9 cellular contexts compared by ENCODE assay signal in the genomic region with DNA sequence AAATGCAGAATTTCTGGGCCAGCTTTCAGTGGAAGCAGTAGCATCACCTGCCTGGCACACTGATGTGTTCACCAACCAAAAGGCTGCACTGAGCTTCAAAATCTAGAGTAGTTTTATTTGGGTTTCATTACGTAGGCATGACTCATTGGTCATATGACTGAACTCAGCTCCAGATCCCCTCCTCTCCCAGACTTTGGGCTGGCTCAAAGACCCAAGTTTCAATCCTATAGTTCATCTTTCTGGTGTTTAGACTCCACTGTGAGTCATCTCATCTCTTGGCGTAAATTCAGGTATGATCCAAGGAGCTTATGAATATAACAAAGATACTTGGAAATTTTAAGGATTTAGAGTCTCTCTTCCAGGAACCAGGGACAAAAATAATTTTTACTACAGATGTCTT. TPM values are rescaled to one million over a fixed set of nuclear protein-coding genes. Genes with fewer than 3 reads are reported as not detected.
DNase-seq lines count a peak whose midpoint lies in the region; ATAC-seq and TF ChIP-seq lines count a peak whose summit lies in the region.
"Had no signal": no experiment of that assay in that cellular context is flagged by ENCODE, and none has a peak within 500 bp of the region (broad histone marks: within the 10 kb centered on the region; RNA-seq: fewer than 3 reads in every experiment).

No MANE protein-coding gene starts in this region.

- no peaks in the 10 kb centered on the region for H3K9me3 ChIP-seq in uterus

- no peak for TF ChIP-seq POLR2A in uterus (IDR thresholded peaks at IDR 0.05)

- POLR2A ChIA-PET in activated B cell treated with CpG ODN at 0.5 μM for 24 hours (lab: Charles Lee): interaction anchor here (2.0 kb wide), 1 partner anchor 18 kb away, joined by 5 read pairs; no protein-coding TSS in a partner anchor

- H3K4me3 Mint-ChIP-seq in activated B cell treated with CpG ODN at 0.5 μM for 24 hours: no peak overlapping the region
- H3K4me3 Mint-ChIP-seq: neural crest cell had no signal

- peak overlapping the region; percentile 42 for H3K27ac Mint-ChIP-seq in activated B cell treated with CpG ODN at 0.5 μM for 24 hours

- no peak for TF ChIP-seq CTCF in activated B cell treated with CpG ODN at 0.5 μM for 24 hours (IDR thresholded peaks at IDR 0.05)
- TF ChIP-seq CTCF in uterus (IDR thresholded peaks at IDR 0.05): no peak

- CTCF ChIA-PET in activated B cell treated with CpG ODN at 0.5 μM for 24 hours (lab: Charles Lee): no interaction called here

- H3K27me3 ChIP-seq in uterus: no peaks in the 10 kb centered on the region

- no peaks in the 10 kb centered on the region for H3K9me3 Mint-ChIP-seq in activated B cell treated with CpG ODN at 0.5 μM for 24 hours
- H3K9me3 Mint-ChIP-seq: neural crest cell had no signal

- no peak overlapping the region for H3K4me3 ChIP-seq in uterus

- ATAC-seq in left ventricle myocardium superior (peak; percentile 50), Right ventricle myocardium inferior (no peak), activated B cell treated with CpG ODN at 0.5 μM for 24 hours (ENCODE audit: low read depth) (no peak), GM19452 (IDR thresholded peaks at IDR 0.05; ENCODE audit: unreplicated experiment) (no peak)

- intact Hi-C loops in left ventricle myocardium superior (cut with micrococcal nuclease): no loop called here
- intact Hi-C loops in Right ventricle myocardium inferior (cut with DNase I): no loop called here
- intact Hi-C loops in activated B cell treated with CpG ODN at 0.5 μM for 24 hours (cut with micrococcal nuclease): no loop called here
- intact Hi-C loops in uterus (cut with DNase I; ENCODE audit: low total_unique reads): no loop called here

- H3K36me3 ChIP-seq in uterus: no peaks in the 10 kb centered on the region

- H3K27me3 Mint-ChIP-seq in activated B cell treated with CpG ODN at 0.5 μM for 24 hours: no peaks in the 10 kb centered on the region

- DNase-seq in left ventricle myocardium superior: no peak
- DNase-seq in Right ventricle myocardium inferior (ENCODE audit: missing footprints): no peak
- DNase-seq in activated B cell treated with CpG ODN at 0.5 μM for 24 hours: no peak
- peak; percentile 98 for DNase-seq in iris pigment epithelial cell (ENCODE audit: low read depth)
- peak; percentile 40 to 75 for DNase-seq in uterus
- no peak for DNase-seq in activated effector memory CD4-positive, alpha-beta T cell treated with Interleukin-2 at 50 U/mL for 16 hours
- no peak for DNase-seq in NCI-H1105 (lab: John Stamatoyannopoulos, UW)

- peaks cover 8% of the 10 kb centered on the region for H3K4me1 Mint-ChIP-seq in activated B cell treated with CpG ODN at 0.5 μM for 24 hours

- peaks cover 0 to 10% of the 10 kb centered on the region in 2 donors for H3K4me1 ChIP-seq in uterus

- H3K27ac ChIP-seq in uterus: peak overlapping the region; percentile 66 to 77

- H3K36me3 Mint-ChIP-seq in activated B cell treated with CpG ODN at 0.5 μM for 24 hours (ENCODE audit: low read depth): peaks cover 40% of the 10 kb centered on the region

RNA-seq across cellular contexts. Expression of a gene that starts 17.7 kb away (rescaled TPM):
- total RNA-seq in left ventricle myocardium superior (6.4 TPM), Right ventricle myocardium inferior (7.5 TPM), activated B cell treated with CpG ODN at 0.5 μM for 24 hours (14.1 and 17.1 TPM in 2 replicates), uterus (10 to 100 TPM in 3 of 4 donors, 1 to 10 TPM in 1; 6.7 to 39.5 (median 25.4) TPM)

Comparison
In these comparisons a context has a peak if more than half of its experiments do, and no peak if none do; other contexts are left out.
1. DNase-seq: peak in iris pigment epithelial cell (single experiment) and uterus (2 of 2); none in left ventricle myocardium superior (single experiment), Right ventricle myocardium inferior (single experiment), activated B cell treated with CpG ODN at 0.5 μM for 24 hours (single experiment), activated effector memory CD4-positive, alpha-beta T cell treated with Interleukin-2 at 50 U/mL for 16 hours (single experiment) and NCI-H1105 (single experiment).